ENCODE assay signal across 8 cellular contexts in genomic region chr2:25315316-25315680, GRCh38. TPM values are rescaled to one million over a fixed set of nuclear protein-coding genes. Genes with fewer than 3 reads are reported as not detected.
DNase-seq lines count a peak whose midpoint lies in the region; ATAC-seq and TF ChIP-seq lines count a peak whose summit lies in the region.

No MANE protein-coding gene starts in this region.

- no peaks in the 10 kb centered on the region for H3K79me1 ChIP-seq in mesendoderm (ENCODE audit: low read length)

- no peaks in the 10 kb centered on the region for H3K27me3 Mint-ChIP-seq in activated T-cell treated with anti-CD3 and anti-CD28 coated beads, Interleukin-2, amount 50 U/mL, for 72 hours (ENCODE audit: low read depth)
- H3K27me3 Mint-ChIP-seq in activated T-helper 17 cell treated with anti-CD3 and anti-CD28 coated beads, Interleukin-2, amount 50 U/mL, for 72 hours = no peaks in the 10 kb centered on the region
- H3K27me3 Mint-ChIP-seq in chondrocyte (ENCODE audit: low read depth) = no peaks in the 10 kb centered on the region

- peak overlapping the region; percentile 44 for H3K27ac Mint-ChIP-seq in activated T-cell treated with anti-CD3 and anti-CD28 coated beads, Interleukin-2, amount 50 U/mL, for 72 hours
- peak overlapping the region; percentile 75 for H3K27ac Mint-ChIP-seq in activated T-helper 17 cell treated with anti-CD3 and anti-CD28 coated beads, Interleukin-2, amount 50 U/mL, for 72 hours
- no peak overlapping the region for H3K27ac Mint-ChIP-seq in chondrocyte (ENCODE audit: unreplicated experiment)

- peaks cover 0 to 8% of the 10 kb centered on the region in 2 donors for H3K36me3 Mint-ChIP-seq in activated T-cell treated with anti-CD3 and anti-CD28 coated beads, Interleukin-2, amount 50 U/mL, for 72 hours (ENCODE audit: insufficient read depth in 2 of 2)
- H3K36me3 Mint-ChIP-seq in activated T-helper 17 cell treated with anti-CD3 and anti-CD28 coated beads, Interleukin-2, amount 50 U/mL, for 72 hours (ENCODE audit: low read depth) = peaks cover 38% of the 10 kb centered on the region
- H3K36me3 Mint-ChIP-seq in chondrocyte (ENCODE audit: low read depth) = peaks cover 2% of the 10 kb centered on the region

- WGBS in mesendoderm (ENCODE audit: extremely low coverage, insufficient coverage, low lambda C conversion rate) = no CpG with 5 or more reads among the region's 11 CpGs
- 97% methylated on average over 11 of the region's 11 CpGs for WGBS in thymus

- no peak overlapping the region for H3K4ac ChIP-seq in mesendoderm (ENCODE audit: low read depth, low read length)

- no peak overlapping the region for H2BK5ac ChIP-seq in mesendoderm (ENCODE audit: low read length)

- H3K18ac ChIP-seq in mesendoderm (ENCODE audit: low read length) = no peak overlapping the region

- TF ChIP-seq CTCF in chondrocyte (IDR thresholded peaks at IDR 0.05) = no peak

- H3K79me2 ChIP-seq in mesendoderm (ENCODE audit: control insufficient read depth, insufficient read depth, low read length) = no peaks in the 10 kb centered on the region

- H3K36me3 ChIP-seq in mesendoderm (ENCODE audit: control insufficient read depth, insufficient read depth, low read length) (no peaks in the 10 kb centered on the region), thymus (ENCODE audit: control insufficient read depth, insufficient read depth) (peaks cover 11% of the 10 kb centered on the region)

- H2BK15ac ChIP-seq in mesendoderm (replicated peaks; ENCODE audit: low read depth) = no peak overlapping the region

- H3K4me2 ChIP-seq in mesendoderm (ENCODE audit: low read length) = no peak overlapping the region

- H3K27me3 ChIP-seq in mesendoderm (ENCODE audit: insufficient read depth, low read length, poor library complexity) (no peaks in the 10 kb centered on the region), thymus (ENCODE audit: control insufficient read depth, insufficient read depth) (no peaks in the 10 kb centered on the region)

- peak overlapping the region; percentile 31 to 39 for H3K4me3 Mint-ChIP-seq in activated T-cell treated with anti-CD3 and anti-CD28 coated beads, Interleukin-2, amount 50 U/mL, for 72 hours
- peak overlapping the region; percentile 85 for H3K4me3 Mint-ChIP-seq in activated T-helper 17 cell treated with anti-CD3 and anti-CD28 coated beads, Interleukin-2, amount 50 U/mL, for 72 hours
- no peak overlapping the region for H3K4me3 Mint-ChIP-seq in chondrocyte (ENCODE audit: unreplicated experiment)

- H3K9ac ChIP-seq in mesendoderm (ENCODE audit: low read length) = no peak overlapping the region

- no peak for ATAC-seq in activated T-cell treated with anti-CD3 and anti-CD28 coated beads, Interleukin-2, amount 50 U/mL, for 72 hours (replicated peaks in 1 of 2)
- no peak for ATAC-seq in activated T-helper 17 cell treated with anti-CD3 and anti-CD28 coated beads, Interleukin-2, amount 50 U/mL, for 72 hours (replicated peaks)
- ATAC-seq in GM18858 (IDR thresholded peaks at IDR 0.05; ENCODE audit: unreplicated experiment) = no peak

- H2AK5ac ChIP-seq in mesendoderm (ENCODE audit: low read length) = no peak overlapping the region

- H3K4me3 ChIP-seq in mesendoderm (ENCODE audit: low read length) (no peak overlapping the region), thymus (ENCODE audit: low read length) (no peak overlapping the region)

- no peak overlapping the region for H2BK120ac ChIP-seq in mesendoderm (ENCODE audit: low read depth, low read length)

- no peak for DNase-seq in activated T-cell treated with anti-CD3 and anti-CD28 coated beads, Interleukin-2, amount 50 U/mL, for 72 hours
- DNase-seq in activated T-cell treated with anti-CD3 and anti-CD28 coated beads, Interleukin-2, amount 50 U/mL, for 1 hour = no peak
- DNase-seq in mesendoderm (no peak), NCI-H128 (lab: John Stamatoyannopoulos, UW; ENCODE audit: unreplicated experiment) (no peak), chondrocyte (ENCODE audit: low spot score) (no peak)

- peak overlapping the region; percentile 40 for H3K56ac ChIP-seq in mesendoderm (ENCODE audit: low read length)

- H3K4me1 Mint-ChIP-seq in activated T-cell treated with anti-CD3 and anti-CD28 coated beads, Interleukin-2, amount 50 U/mL, for 72 hours (ENCODE audit: low read depth) = peaks cover 76% of the 10 kb centered on the region
- H3K4me1 Mint-ChIP-seq in activated T-helper 17 cell treated with anti-CD3 and anti-CD28 coated beads, Interleukin-2, amount 50 U/mL, for 72 hours = peaks cover 28% of the 10 kb centered on the region
- H3K4me1 Mint-ChIP-seq in chondrocyte (ENCODE audit: low read depth) = peaks cover 8% of the 10 kb centered on the region

- H3K9me3 ChIP-seq in thymus (ENCODE audit: control insufficient read depth) = no peaks in the 10 kb centered on the region

- H4K8ac ChIP-seq in mesendoderm (ENCODE audit: low read depth, low read length) = no peak overlapping the region

- H3K27ac ChIP-seq in mesendoderm (ENCODE audit: low read depth, low read length) = no peak overlapping the region
- H3K27ac ChIP-seq in thymus (ENCODE audit: low read depth) = peak overlapping the region; percentile 84

- H4K5ac ChIP-seq in mesendoderm (ENCODE audit: low read length) = no peak overlapping the region

- H3K9me3 Mint-ChIP-seq in activated T-cell treated with anti-CD3 and anti-CD28 coated beads, Interleukin-2, amount 50 U/mL, for 72 hours = no peaks in the 10 kb centered on the region
- H3K9me3 Mint-ChIP-seq in activated T-helper 17 cell treated with anti-CD3 and anti-CD28 coated beads, Interleukin-2, amount 50 U/mL, for 72 hours = no peaks in the 10 kb centered on the region
- no peaks in the 10 kb centered on the region for H3K9me3 Mint-ChIP-seq in chondrocyte (ENCODE audit: low read depth)

- H3K23ac ChIP-seq in mesendoderm (ENCODE audit: low read length) = no peak overlapping the region

- H3K4me1 ChIP-seq in mesendoderm (ENCODE audit: control insufficient read depth, low read depth, low read length) (peaks cover 23% of the 10 kb centered on the region), thymus (ENCODE audit: control insufficient read depth, insufficient read depth, low read length) (peaks cover 25% of the 10 kb centered on the region)

RNA-seq across cellular contexts. Expression of gene DNMT3A, which starts 26.4 kb away (rescaled TPM):
- total RNA-seq in activated T-cell treated with anti-CD3 and anti-CD28 coated beads, Interleukin-2, amount 50 U/mL, for 72 hours = 100 to 1,000 TPM in 1 of 2 donors, 10 to 100 TPM in 1; 90.2 to 108 TPM
- total RNA-seq in activated T-helper 17 cell treated with anti-CD3 and anti-CD28 coated beads, Interleukin-2, amount 50 U/mL, for 72 hours = 10 to 100 TPM; 55.2 to 64.6 TPM
- 50.9 TPM for polyA plus RNA-seq in mesendoderm (2013, experiment 1 of 2)
- 53.0 TPM for polyA plus RNA-seq in mesendoderm (2013, experiment 2 of 2)
- polyA plus RNA-seq in thymus = 22.7 TPM
- 43.9 to 56.7 TPM (median 45.4 TPM) in 3 replicates for total RNA-seq in chondrocyte
